8 cellular contexts compared by ENCODE assay signal in genomic region chr19:42075364-42075615, GRCh38. TPM values are rescaled to one million over a fixed set of nuclear protein-coding genes. Genes with fewer than 3 reads are reported as not detected.
DNase-seq lines count a peak whose midpoint lies in the region; ATAC-seq and TF ChIP-seq lines count a peak whose summit lies in the region.

No MANE protein-coding gene starts in this region.

- POLR2A ChIA-PET in HEK293 (lab: Yijun Ruan, JAX) = no interaction called here

- H3K9me3 ChIP-seq in HEK293 (ENCODE audit: control insufficient read depth, insufficient read depth, low read depth, low read length) = no peaks in the 10 kb centered on the region
- H3K9me3 ChIP-seq in tibial nerve = no peaks in the 10 kb centered on the region

- peak overlapping the region; percentile 76 for H3K4me3 ChIP-seq in AG09309 (ENCODE audit: control insufficient read depth, low read depth, low read length)
- H3K4me3 ChIP-seq in HEK293 (ENCODE audit: low read depth, low read length) = peak overlapping the region; percentile 61
- H3K4me3 ChIP-seq in astrocyte of the cerebellum (ENCODE audit: low read depth, low read length) = peak overlapping the region; percentile 85
- peak overlapping the region; percentile 43 to 98 (median 76) for H3K4me3 ChIP-seq in tibial nerve

- no peak for TF ChIP-seq EP300 in tibial nerve (IDR thresholded peaks at IDR 0.05)

- 4 to 5% methylated on average over 3 of the region's 3 CpGs for WGBS in tibial nerve, 2 donors

- H3K36me3 ChIP-seq in HEK293 (ENCODE audit: control insufficient read depth in 2 of 2, insufficient read depth in 1 of 2, low read length in 2 of 2) (peaks cover 24 to 27% of the 10 kb centered on the region in 2 experiments), tibial nerve (peaks cover 7 to 25% (median 10%) of the 10 kb centered on the region in 3 donors)

- ATAC-seq in left colon (peak; percentile 16), omental fat pad (ENCODE audit: low FRiP score) (no peak)
- ATAC-seq in activated CD4-positive, CD25-positive, alpha-beta regulatory T cell treated with anti-CD3 and anti-CD28 coated beads, Interleukin-2, amount 50 U/mL, for 24 hours = no peak

- CTCF ChIA-PET in HEK293 (lab: Yijun Ruan, JAX) = no interaction called here

- intact Hi-C loops in left colon (cut with DNase I, micrococcal nuclease) = no loop called here

- H3K27me3 ChIP-seq in tibial nerve = peaks cover 0 to 2% of the 10 kb centered on the region in 2 donors

- TF ChIP-seq CTCF in AG09309 (IDR thresholded peaks at IDR 0.05; ENCODE audit: control insufficient read depth, insufficient read depth, low read depth, low read length, missing control alignments) = no peak
- TF ChIP-seq CTCF in HEK293 (tag by site-specific recombination; IDR thresholded peaks at IDR 0.05) = no peak
- TF ChIP-seq CTCF in astrocyte of the cerebellum (IDR thresholded peaks at IDR 0.05; ENCODE audit: low read depth, low read length, missing control alignments) = no peak
- TF ChIP-seq CTCF in tibial nerve (IDR thresholded peaks at IDR 0.05) = no peak
- TF ChIP-seq CTCF in omental fat pad (IDR thresholded peaks at IDR 0.05) = no peak

- no peak for DNase-seq in AG09309 (ENCODE audit: low read depth)
- no peak for DNase-seq in astrocyte of the cerebellum (ENCODE audit: low read depth)
- no peak for DNase-seq in left colon
- DNase-seq in tibial nerve (ENCODE audit: low spot score in 2 of 2) = peak in 1 of 2 donors; percentile 17
- no peak for DNase-seq in NCI-H2107 treated with DMSO at 0.1 percent for 48 hours (lab: John Stamatoyannopoulos, UW; ENCODE audit: unreplicated experiment)
- DNase-seq in omental fat pad (ENCODE audit: low spot score) = no peak

- in situ Hi-C loops in astrocyte of the cerebellum (cut with HindIII; ENCODE audit: low sequenced_read_pairs) = no loop called here

- H3K4me1 ChIP-seq in HEK293 (ENCODE audit: control insufficient read depth, insufficient read depth, low read length) (peaks cover 11% of the 10 kb centered on the region), tibial nerve (peaks cover 0 to 30% (median 11%) of the 10 kb centered on the region in 4 donors)

- H3K27ac ChIP-seq in HEK293 (ENCODE audit: extremely low read depth, low read depth, low read length) (peak overlapping the region; percentile 98), tibial nerve (peak overlapping the region; percentile 97 to 99 (median 98))

- TF ChIP-seq POLR2A in tibial nerve (IDR thresholded peaks at IDR 0.05) = no peak

TF ChIP-seq in HEK293, 187 proteins besides CTCF, POLR2A, EP300 and RAD21 (continues in another document):
- TF ChIP-seq ZNF114 (tag by site-specific recombination; IDR thresholded peaks at IDR 0.05) (no peak), ZBTB11 (tag by site-specific recombination; conservative IDR thresholded peaks at IDR 0.05; ENCODE audit: low read depth) (peak; percentile 20; the same call in 1 of the 2 replicates), ZNF488 (tag by site-specific recombination; IDR thresholded peaks at IDR 0.05) (no peak), ZNF777 (tag by site-specific recombination; IDR thresholded peaks at IDR 0.05; ENCODE audit: borderline replicate concordance) (0 out of 2 replicates have a peak, but pooled peaks have one; percentile 39), ZNF529 (tag by site-specific recombination; IDR thresholded peaks at IDR 0.05; ENCODE audit: insufficient replicate concordance) (no peak), INSM2 (tag by site-specific recombination; IDR thresholded peaks at IDR 0.05) (0 out of 2 replicates have a peak, but pooled peaks have one; percentile 18), ZNF501 (tag by site-specific recombination; IDR thresholded peaks at IDR 0.05) (peak; percentile 94; the same call in 1 of the 2 replicates), SCRT2 (tag by site-specific recombination; IDR thresholded peaks at IDR 0.05) (no peak), KLF1 (tag by site-specific recombination; IDR thresholded peaks at IDR 0.05) (no peak), PRDM4 (tag by site-specific recombination; IDR thresholded peaks at IDR 0.05) (peak; percentile 34; the same call in 1 of the 2 replicates), ZNF398 (tag by site-specific recombination; IDR thresholded peaks at IDR 0.05) (peak; percentile 33; the same call in 1 of the 2 replicates)

RNA-seq across cellular contexts. Expression of gene ZNF574, which starts 0.7 kb away (rescaled TPM):
- 10 to 100 TPM; 11.0 to 14.0 TPM for total RNA-seq in left colon
- total RNA-seq in tibial nerve = 10 to 100 TPM; 14.3 to 22.2 (median 17.5) TPM
- 10 to 100 TPM; 11.6 to 22.9 (median 12.8) TPM for total RNA-seq in omental fat pad

RNA-seq across cellular contexts. Expression of gene GRIK5, which starts 5.3 kb away (rescaled TPM):
- 1 to 10 TPM; 1.0 to 2.6 TPM for total RNA-seq in left colon
- 10 to 100 TPM in 1 of 4 donors, 1 to 10 TPM in 3; 2.4 to 12.0 (median 3.2) TPM for total RNA-seq in tibial nerve
- total RNA-seq in omental fat pad = 1 to 10 TPM in 3 of 4 donors, under 1 TPM in 1; 0.32 to 2.1 (median 1.6) TPM

RNA-seq across cellular contexts. Expression of gene POU2F2, which starts 57.0 kb away (rescaled TPM):
- total RNA-seq in left colon (1 to 10 TPM; 1.5 to 3.8 TPM), tibial nerve (1 to 10 TPM in 1 of 4 donors, under 1 TPM in 3; 0.21 to 6.0 (median 0.51) TPM), omental fat pad (1 to 10 TPM in 3 of 4 donors, under 1 TPM in 1; 0.56 to 3.2 (median 1.5) TPM)
